ENCODE assay signal across 8 cellular contexts in genomic region chr10:50068352-50068659, GRCh38. TPM values are rescaled to one million over a fixed set of nuclear protein-coding genes. Genes with fewer than 3 reads are reported as not detected.
DNase-seq lines count a peak whose midpoint lies in the region; ATAC-seq, FAIRE-seq and TF ChIP-seq lines count a peak whose summit lies in the region.
"Not testable (repeated sequence)": the region's sequence is repeated elsewhere in the genome, so short reads cannot be mapped to it uniquely, and the experiment has no call there.

No MANE protein-coding gene starts in this region.

- H3K79me2 ChIP-seq in DOHH2 (ENCODE audit: control insufficient read depth, low read length); GM12878 (ENCODE audit: control insufficient read depth, insufficient read depth, low read length); fibroblast of lung (ENCODE audit: control insufficient read depth, insufficient read depth, low read length): not testable (repeated sequence)

- H3K36me3 ChIP-seq in DOHH2 (ENCODE audit: control insufficient read depth, low read length); HUES6 (ENCODE audit: control insufficient read depth, insufficient read depth, low read length); GM12878 (ENCODE audit: control insufficient read depth in 2 of 2, insufficient read depth in 2 of 2, low read length in 1 of 2); fibroblast of lung (ENCODE audit: control insufficient read depth, insufficient read depth, low read length); liver (ENCODE audit: control insufficient read depth in 4 of 4, insufficient read depth in 3 of 4, low read depth in 1 of 4, low read length in 3 of 4); pancreas: not testable (repeated sequence)

- not testable (repeated sequence) for H3K27ac Mint-ChIP-seq in activated B cell treated with CpG ODN at 0.5 μM for 24 hours, type B pancreatic cell

- H3K9ac ChIP-seq in HUES6 (ENCODE audit: low read length); fibroblast of lung (ENCODE audit: insufficient read depth, low read length); liver (ENCODE audit: low read depth in 1 of 2, low read length in 2 of 2): not testable (repeated sequence)
- peak overlapping the region; percentile 44 for H3K9ac ChIP-seq in GM12878 (ENCODE audit: control insufficient read depth, insufficient read depth, low read length)

- TF ChIP-seq POLR2A in GM12878 (IDR thresholded peaks at IDR 0.05; ENCODE audit: low read depth, low read length): not testable (repeated sequence)

- POLR2A ChIA-PET in activated B cell treated with CpG ODN at 0.5 μM for 24 hours (lab: Charles Lee); GM12878 (lab: Charles Lee): not testable (repeated sequence)

- peak overlapping the region; percentile 79 for H3K4me3 ChIP-seq in DOHH2 (ENCODE audit: low read length)
- H3K4me3 ChIP-seq in HUES6 (ENCODE audit: low read depth, low read length): peak overlapping the region; percentile 64
- peak overlapping the region; percentile 55; the same call in 1 of the 2 replicates for H3K4me3 ChIP-seq in GM12878
- peak overlapping the region in 3 of 4 experiments; percentile 42 to 64 (median 58) for H3K4me3 ChIP-seq in fibroblast of lung (replicated peaks in 1 of 4; ENCODE audit: control extremely low read depth in 1 of 4, insufficient read depth in 1 of 4, low read depth in 3 of 4, low read length in 4 of 4)
- peak overlapping the region in 2 of 3 donors; percentile 20 to 71 for H3K4me3 ChIP-seq in liver (ENCODE audit: low read depth in 1 of 3, low read length in 3 of 3)
- peak overlapping the region in 3 of 4 donors; percentile 62 to 72 (median 62) for H3K4me3 ChIP-seq in pancreas

- not testable (repeated sequence) for TF ChIP-seq RAD21 in GM12878 (IDR thresholded peaks at IDR 0.05; ENCODE audit: insufficient read depth, low read depth, low read length); liver (IDR thresholded peaks at IDR 0.05)

- H3K36me3 Mint-ChIP-seq in activated B cell treated with CpG ODN at 0.5 μM for 24 hours (ENCODE audit: low read depth); type B pancreatic cell: not testable (repeated sequence)

- H3F3A ChIP-seq in DOHH2 (ENCODE audit: control insufficient read depth, insufficient read depth): not testable (repeated sequence)

- not testable (repeated sequence) for H3K9me3 ChIP-seq in DOHH2 (ENCODE audit: control insufficient read depth, insufficient read depth, low read length); HUES6 (ENCODE audit: control insufficient read depth, insufficient read depth, low read depth, low read length); GM12878 (replicated peaks; ENCODE audit: control insufficient read depth, insufficient read depth, low read length); fibroblast of lung (ENCODE audit: control insufficient read depth, insufficient read depth, low read depth, low read length); liver (ENCODE audit: control insufficient read depth in 4 of 4, low read length in 3 of 4); pancreas

- DNase-seq in activated B cell treated with CpG ODN at 0.5 μM for 24 hours; GM12878 (ENCODE audit: low read depth, low spot score); fibroblast of lung (ENCODE audit: low read depth in 2 of 2); type B pancreatic cell (ENCODE audit: extremely low spot score, unreplicated experiment): not testable (repeated sequence)
- peak in 1 of 6 donors; percentile 11 for DNase-seq in pancreas

- H3K4me1 ChIP-seq in DOHH2 (ENCODE audit: control insufficient read depth, low read length); HUES6 (ENCODE audit: control insufficient read depth, insufficient read depth, low read length); GM12878 (ENCODE audit: control insufficient read depth, insufficient read depth, low read length); fibroblast of lung (ENCODE audit: control insufficient read depth, extremely low read depth, insufficient read depth, low read length); liver (ENCODE audit: control insufficient read depth in 4 of 4, insufficient read depth in 4 of 4, low read length in 3 of 4); pancreas: not testable (repeated sequence)

- CTCF ChIA-PET in activated B cell treated with CpG ODN at 0.5 μM for 24 hours (lab: Charles Lee): not testable (repeated sequence)
- CTCF ChIA-PET in GM12878 (lab: Yijun Ruan, JAX): interaction anchor here (0.7 kb wide), 1 partner anchor 156 kb away, joined by 4 read pairs; no protein-coding TSS in a partner anchor

- H4K20me1 ChIP-seq in DOHH2 (ENCODE audit: control insufficient read depth, insufficient read depth, low read depth, low read length); GM12878 (ENCODE audit: control insufficient read depth, insufficient read depth); fibroblast of lung (ENCODE audit: control insufficient read depth, extremely low read depth, insufficient read depth, low read length): not testable (repeated sequence)

- TF ChIP-seq EP300 in GM12878 (IDR thresholded peaks at IDR 0.05; ENCODE audit: borderline replicate concordance in 1 of 2, control insufficient read depth in 1 of 2, low read depth in 2 of 2, low read length in 2 of 2): not testable (repeated sequence)

- intact Hi-C loops in activated B cell treated with CpG ODN at 0.5 μM for 24 hours (cut with micrococcal nuclease); GM12878 (cut with micrococcal nuclease; ENCODE audit: unreplicated experiment); pancreas (cut with DNase I): not testable (repeated sequence)

- H3K4me2 ChIP-seq in DOHH2 (ENCODE audit: low read length) (peak overlapping the region; percentile 52), GM12878 (ENCODE audit: control insufficient read depth, insufficient read depth) (peak overlapping the region; percentile 17), fibroblast of lung (ENCODE audit: extremely low read depth, insufficient read depth, low read length) (peak overlapping the region; percentile 25)

- in situ Hi-C loops in GM12878 (cut with MboI): not testable (repeated sequence)

- WGBS in GM12878 (ENCODE audit: insufficient coverage, insufficient replicate concordance, low lambda C conversion rate, missing lambda C conversion rate): 5% methylated on average over 11 of the region's 13 CpGs
- 1% methylated on average over 13 of the region's 13 CpGs for WGBS in liver
- WGBS in pancreas, 2 donors: 1 to 2% methylated on average over 5 to 12 of the region's 13 CpGs

- H3K9me2 ChIP-seq in DOHH2 (replicated peaks; ENCODE audit: control insufficient read depth, low read length): not testable (repeated sequence)

- not testable (repeated sequence) for H3K9me3 Mint-ChIP-seq in activated B cell treated with CpG ODN at 0.5 μM for 24 hours, type B pancreatic cell

- H2AFZ ChIP-seq in GM12878 (ENCODE audit: control insufficient read depth, low read depth, low read length); fibroblast of lung (ENCODE audit: low read length): not testable (repeated sequence)

- not testable (repeated sequence) for FAIRE-seq in GM12878 (lab: Jason Lieb, UNC); pancreas (lab: Jason Lieb, UNC)

- H3K4me3 Mint-ChIP-seq in activated B cell treated with CpG ODN at 0.5 μM for 24 hours: peak overlapping the region; percentile 83
- H3K4me3 Mint-ChIP-seq in type B pancreatic cell: peak overlapping the region; percentile 83

- TF ChIP-seq CTCF in DOHH2 (IDR thresholded peaks at IDR 0.05; ENCODE audit: low read depth, low read length, poor library complexity, severe bottlenecking); activated B cell treated with CpG ODN at 0.5 μM for 24 hours (IDR thresholded peaks at IDR 0.05); GM12878 (IDR thresholded peaks at IDR 0.05 in 2 of 3, conservative IDR thresholded peaks at IDR 0.05 in 1 of 3; ENCODE audit: control insufficient read depth in 2 of 3, extremely low read depth in 1 of 3, insufficient read depth in 1 of 3, low read depth in 3 of 3, low read length in 3 of 3); fibroblast of lung (conservative IDR thresholded peaks at IDR 0.05 in 1 of 2, IDR thresholded peaks at IDR 0.05 in 1 of 2; ENCODE audit: low read depth in 1 of 2, low read length in 2 of 2); liver (IDR thresholded peaks at IDR 0.05; ENCODE audit: low read depth, low read length, missing input control); pancreas (IDR thresholded peaks at IDR 0.05); type B pancreatic cell (conservative IDR thresholded peaks at IDR 0.05): not testable (repeated sequence)

- not testable (repeated sequence) for H3K27me3 Mint-ChIP-seq in activated B cell treated with CpG ODN at 0.5 μM for 24 hours, type B pancreatic cell

- not testable (repeated sequence) for BruUV-seq in GM12878 (replicated peaks; lab: Mats Ljungman, UMichigan)

- RAD21 ChIA-PET in GM12878 (lab: Charles Lee; ENCODE audit: unreplicated experiment): not testable (repeated sequence)

- SMC1A ChIA-PET in GM12878 (lab: Charles Lee; ENCODE audit: uncharacterized antibody, unreplicated experiment): not testable (repeated sequence)

- H3K4me1 Mint-ChIP-seq in activated B cell treated with CpG ODN at 0.5 μM for 24 hours; type B pancreatic cell (ENCODE audit: unreplicated experiment): not testable (repeated sequence)

- not testable (repeated sequence) for ATAC-seq in activated B cell treated with CpG ODN at 0.5 μM for 24 hours (ENCODE audit: low read depth); GM12878
- peak in 3 of 4 donors; percentile 15 to 47 (median 38) for ATAC-seq in pancreas

- not testable (repeated sequence) for H3K27ac ChIP-seq in DOHH2 (ENCODE audit: low read depth, low read length); HUES6 (ENCODE audit: low read depth, low read length); GM12878 (ENCODE audit: control insufficient read depth, insufficient read depth); fibroblast of lung (ENCODE audit: insufficient read depth, low read length); liver (ENCODE audit: low read depth in 1 of 2, low read length in 2 of 2)
- peak overlapping the region in 1 of 4 donors; percentile 69 for H3K27ac ChIP-seq in pancreas

- not testable (repeated sequence) for H3K27me3 ChIP-seq in DOHH2 (ENCODE audit: control insufficient read depth, low read length); HUES6 (ENCODE audit: control insufficient read depth, insufficient read depth, low read length); GM12878 (replicated peaks in 1 of 2; ENCODE audit: control insufficient read depth in 2 of 2, insufficient read depth in 2 of 2, low read length in 1 of 2); fibroblast of lung (ENCODE audit: control insufficient read depth, insufficient read depth, low read length); liver (ENCODE audit: control insufficient read depth in 4 of 4, insufficient read depth in 4 of 4, low read length in 3 of 4); pancreas

RNA-seq across cellular contexts. Expression of gene WASHC2A, which starts 0.6 kb away (rescaled TPM):
- total RNA-seq in activated B cell treated with CpG ODN at 0.5 μM for 24 hours (58.7 and 64.7 TPM in 2 replicates), GM12878 (2014; rRNA removed) (21.7 and 24.0 TPM in 2 replicates), GM12878 (2014; rRNA removed; fragmentation: Illumina TruSeq; extraction: Trizol) (25.8 and 28.1 TPM in 2 replicates), GM12878 (2021) (23.7 and 26.4 TPM in 2 replicates), fibroblast of lung (62.9 and 64.2 TPM in 2 replicates), liver (10 to 100 TPM; 14.8 to 18.8 TPM), pancreas (10 to 100 TPM; 11.4 to 31.9 (median 15.0) TPM), type B pancreatic cell (ENCODE audit: low replicate concordance) (42.1 and 42.6 TPM in 2 replicates)
- 42.7 and 49.5 TPM in 2 replicates for total RNA-seq in GM12878 (2013; cell fraction: nucleolus; rRNA removed)
- 17.2 TPM for polyA plus RNA-seq in GM12878 (2011; ENCODE audit: low read depth)
- polyA plus RNA-seq in GM12878 (2011; rRNA removed) (26.7 and 39.5 TPM in 2 replicates), GM12878 (2014; fragmentation: Illumina TruSeq; extraction: Trizol) (30.3 and 37.7 TPM in 2 replicates), GM12878 (2014; fragmentation: Nextera tagmentation; extraction: Ambion mirVana) (1 to 10 TPM; 3.7 to 6.2 TPM), GM12878 (2014; rRNA removed) (17.7 and 18.9 TPM in 2 replicates), GM12878 (2016; fragmentation: Nextera tagmentation; extraction: Ambion mirVana) (10 to 100 TPM; 23.5 to 24.9 TPM), fibroblast of lung (46.8 and 47.3 TPM in 2 replicates), liver (1 to 10 TPM; 5.3 to 7.5 TPM), pancreas (10 to 100 TPM; 11.4 to 18.1 TPM)
- 12.4 and 13.2 TPM in 2 replicates for polyA plus RNA-seq in GM12878 (2011; cell fraction: cytosol; rRNA removed)
- polyA plus RNA-seq in GM12878 (2011; cell fraction: nucleus; rRNA removed): 50.5 and 60.8 TPM in 2 replicates
- polyA plus RNA-seq in GM12878 (2012): 19.6 and 22.9 TPM in 2 replicates
- 16.5 and 23.0 TPM in 2 replicates for polyA minus RNA-seq in GM12878 (2011; rRNA and poly(A)+ RNA removed)
- polyA minus RNA-seq in GM12878 (2011; cell fraction: cytosol; rRNA and poly(A)+ RNA removed): 6.9 and 9.5 TPM in 2 replicates
- 22.1 and 25.0 TPM in 2 replicates for polyA minus RNA-seq in GM12878 (2011; cell fraction: nucleus; rRNA and poly(A)+ RNA removed)
- polyA plus RNA-seq in fibroblast of lung (2012): 36.5 and 40.2 TPM in 2 replicates
- 13.2 and 14.7 TPM in 2 replicates for polyA minus RNA-seq in fibroblast of lung (ENCODE audit: low replicate concordance)
